In genomic region chr4:3031357-3032064, GRCh38 we compare ENCODE assay signal across 23 cellular contexts. TPM values are rescaled to one million over a fixed set of nuclear protein-coding genes. Genes with fewer than 3 reads are reported as not detected.
A peak's percentile ranks its signal among the peaks of the same experiment; 100 is the strongest.
DNase-seq lines count a peak whose midpoint lies in the region; ATAC-seq and TF ChIP-seq lines count a peak whose summit lies in the region.
"Had no signal": no experiment of that assay in that cellular context is flagged by ENCODE, and none has a peak within 500 bp of the region (broad histone marks: within the 10 kb centered on the region; RNA-seq: fewer than 3 reads in every experiment).

No MANE protein-coding gene starts in this region.

- 38 to 63% methylated on average over 11 to 12 of the region's 12 CpGs for WGBS in body of pancreas, 2 donors
- 71% methylated on average over 8 of the region's 12 CpGs for WGBS in right lobe of liver (ENCODE audit: insufficient coverage, low coverage, low lambda C conversion rate, missing lambda C conversion rate)
- WGBS in upper lobe of left lung, 2 donors: 46 to 58% methylated on average over 10 to 12 of the region's 12 CpGs

- intact Hi-C loops in Right ventricle myocardium inferior (cut with DNase I) (no loop called here), left ventricle myocardium inferior (cut with micrococcal nuclease) (no loop called here), body of pancreas (cut with DNase I) (loop anchor here (10.0 kb wide), 2 partner anchors 47 to 267 kb away; no protein-coding TSS in a partner anchor), right lobe of liver (cut with DNase I) (loop anchor here in 1 of 2 donors (10.0 kb wide), 2 partner anchors 57 to 267 kb away; no protein-coding TSS in a partner anchor)

- H3K36me3 ChIP-seq in left ventricle myocardium inferior: peaks cover 6% of the 10 kb centered on the region
- no peaks in the 10 kb centered on the region for H3K36me3 ChIP-seq in body of pancreas (replicated peaks in 1 of 2; ENCODE audit: insufficient read depth in 1 of 2, low read depth in 2 of 2)
- H3K36me3 ChIP-seq in right lobe of liver: no peaks in the 10 kb centered on the region
- H3K36me3 ChIP-seq in upper lobe of left lung: no peaks in the 10 kb centered on the region
- H3K36me3 ChIP-seq: BLaER1, SJSA1 had no signal

- H3K27ac ChIP-seq in left ventricle myocardium inferior (replicated peaks) (no peak overlapping the region), body of pancreas (no peak overlapping the region), right lobe of liver (no peak overlapping the region), upper lobe of left lung (no peak overlapping the region)
- H3K27ac ChIP-seq: BLaER1, GM23248, HL-60, SJSA1 had no signal

- no peak for TF ChIP-seq EP300 in upper lobe of left lung (IDR thresholded peaks at IDR 0.05)

- peak; percentile 31 for ATAC-seq in Right ventricle myocardium inferior
- peak; percentile 80 for ATAC-seq in body of pancreas
- ATAC-seq in right lobe of liver: peak; percentile 66 to 85 (median 74)
- peak; percentile 36 to 41 for ATAC-seq in upper lobe of left lung (ENCODE audit: low FRiP score in 2 of 2)
- no peak for ATAC-seq in HG03175 (IDR thresholded peaks at IDR 0.05; ENCODE audit: unreplicated experiment)

- H3K9me3 ChIP-seq in left ventricle myocardium inferior (replicated peaks) (no peaks in the 10 kb centered on the region), body of pancreas (no peaks in the 10 kb centered on the region), right lobe of liver (no peaks in the 10 kb centered on the region), upper lobe of left lung (no peaks in the 10 kb centered on the region)
- H3K9me3 ChIP-seq: BLaER1, SJSA1 had no signal

- DNase-seq in Right ventricle myocardium inferior (ENCODE audit: missing footprints) (no peak), left ventricle myocardium inferior (no peak), body of pancreas (peak; percentile 62 to 95 (median 88)), right lobe of liver (peak; percentile 77 to 80 (median 77)), upper lobe of left lung (peak; percentile 71 to 82), activated gamma-delta T cell treated with Interleukin-2 at 50 U/mL for 16 hours (no peak)
- no peak for DNase-seq in effector CD4-positive, alpha-beta T cell
- DNase-seq: activated CD4-positive, alpha-beta T cell treated with anti-CD3 and anti-CD28 coated beads for 1 hour; activated gamma-delta T cell; amniotic stem cell; cerebellar nuclear complex; GM23248; KG1; NCI-H1092 treated with DMSO at 0.1 percent for 48 hours; stimulated activated naive CD4-positive, alpha-beta T cell treated with Interleukin-2 at 50 U/mL for 16 hours; T-helper 9 cell had no signal

- TF ChIP-seq CTCF in left ventricle myocardium inferior (IDR thresholded peaks at IDR 0.05; ENCODE audit: borderline replicate concordance) (no peak), body of pancreas (IDR thresholded peaks at IDR 0.05) (no peak), right lobe of liver (IDR thresholded peaks at IDR 0.05) (no peak), upper lobe of left lung (IDR thresholded peaks at IDR 0.05) (no peak)

- H3K4me3 ChIP-seq in left ventricle myocardium inferior (no peak overlapping the region), body of pancreas (no peak overlapping the region), right lobe of liver (no peak overlapping the region), upper lobe of left lung (no peak overlapping the region)
- H3K4me3 ChIP-seq: BLaER1, GM23248, SJSA1 had no signal

- no peak for TF ChIP-seq POLR2A in body of pancreas (IDR thresholded peaks at IDR 0.05)
- TF ChIP-seq POLR2A in right lobe of liver (IDR thresholded peaks at IDR 0.05): no peak
- TF ChIP-seq POLR2A in upper lobe of left lung (IDR thresholded peaks at IDR 0.05): no peak

- H3K27me3 ChIP-seq in left ventricle myocardium inferior (ENCODE audit: low read depth) (no peaks in the 10 kb centered on the region), body of pancreas (no peaks in the 10 kb centered on the region), right lobe of liver (no peaks in the 10 kb centered on the region), upper lobe of left lung (no peaks in the 10 kb centered on the region)
- H3K27me3 ChIP-seq: BLaER1, SJSA1 had no signal

- H3K4me1 ChIP-seq in left ventricle myocardium inferior (no peaks in the 10 kb centered on the region), body of pancreas (no peaks in the 10 kb centered on the region), right lobe of liver (no peaks in the 10 kb centered on the region), upper lobe of left lung (peaks cover 0 to 5% (median 2%) of the 10 kb centered on the region in 4 donors)
- H3K4me1 ChIP-seq: BLaER1, SJSA1 had no signal

RNA-seq across cellular contexts. Expression of gene HTT-AS, which starts 42.8 kb away (rescaled TPM):
- not detected for total RNA-seq in Right ventricle myocardium inferior
- not detected for total RNA-seq in left ventricle myocardium inferior
- not detected for total RNA-seq in body of pancreas
- total RNA-seq in right lobe of liver: not detected
- not detected for total RNA-seq in upper lobe of left lung
- total RNA-seq: A172, fibroblast of villous mesenchyme, GM23248, lower leg skin, SJSA1 had no signal

RNA-seq across cellular contexts. Expression of gene HTT, which starts 43.0 kb away (rescaled TPM):
- total RNA-seq in Right ventricle myocardium inferior: 24.2 TPM
- 20.0 TPM for total RNA-seq in left ventricle myocardium inferior
- total RNA-seq in body of pancreas: 100 to 1,000 TPM in 1 of 2 donors, 10 to 100 TPM in 1; 40.5 to 115 TPM
- 10 to 100 TPM; 25.5 to 37.8 (median 30.3) TPM for total RNA-seq in right lobe of liver
- 100 to 1,000 TPM in 2 of 6 donors, 10 to 100 TPM in 4; 55.4 to 170 (median 81.5) TPM for total RNA-seq in upper lobe of left lung

Comparison
In these comparisons a context has a peak if more than half of its experiments do, and no peak if none do; other contexts are left out.
1. DNase-seq: peak in body of pancreas (4 of 4), right lobe of liver (3 of 3) and upper lobe of left lung (2 of 2); none in Right ventricle myocardium inferior (single experiment), left ventricle myocardium inferior (single experiment), effector CD4-positive, alpha-beta T cell (single experiment) and activated gamma-delta T cell treated with Interleukin-2 at 50 U/mL for 16 hours (single experiment).